1 cellular context compared by ENCODE assay signal in the genomic region with DNA sequence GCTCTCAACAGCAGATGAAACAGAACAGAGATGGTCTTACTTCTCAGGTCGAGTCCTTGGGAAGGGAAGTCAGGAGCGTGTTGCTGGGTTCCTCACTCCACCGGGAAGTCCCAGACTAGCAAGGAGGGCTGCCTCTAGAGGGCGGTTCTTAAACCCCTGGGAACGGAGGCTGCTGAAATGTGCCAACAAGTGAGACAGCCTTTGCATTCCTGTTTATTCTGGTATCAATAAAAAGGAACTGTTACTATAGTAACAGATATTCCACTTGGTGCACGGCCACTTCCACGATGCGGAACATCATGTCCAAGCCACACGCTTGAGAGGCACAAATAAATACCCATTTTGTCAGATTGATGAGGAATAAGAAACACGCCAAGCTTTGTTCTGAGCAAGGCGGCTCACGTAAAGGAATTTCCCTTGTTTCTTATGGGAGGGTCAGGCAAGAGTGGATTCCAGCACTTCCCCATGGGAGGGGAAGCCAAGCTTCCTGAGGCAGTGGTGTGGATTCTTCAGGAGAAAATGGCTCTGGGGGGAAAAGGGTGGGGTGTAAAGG.
TF ChIP-seq lines count a peak whose summit lies in the region.

A gene with protein sequence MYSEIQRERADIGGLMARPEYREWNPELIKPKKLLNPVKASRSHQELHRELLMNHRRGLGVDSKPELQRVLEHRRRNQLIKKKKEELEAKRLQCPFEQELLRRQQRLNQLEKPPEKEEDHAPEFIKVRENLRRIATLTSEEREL (minus strand): TSS at position 123 of the 553 bp plus-strand sequence. CDS start 7,531 bp downstream, outside the sequence.

TF ChIP-seq in HepG2, 621 proteins besides CTCF, POLR2A, EP300 and RAD21 (continued from another document):
- no peak for TF ChIP-seq GATAD2A (CRISPR knock-in tag; IDR thresholded peaks at IDR 0.05)
- no peak for TF ChIP-seq NR2C2 (CRISPR knock-in tag; IDR thresholded peaks at IDR 0.05; ENCODE audit: borderline replicate concordance)
